ENCODE assay signal across 20 cellular contexts in the genomic region with DNA sequence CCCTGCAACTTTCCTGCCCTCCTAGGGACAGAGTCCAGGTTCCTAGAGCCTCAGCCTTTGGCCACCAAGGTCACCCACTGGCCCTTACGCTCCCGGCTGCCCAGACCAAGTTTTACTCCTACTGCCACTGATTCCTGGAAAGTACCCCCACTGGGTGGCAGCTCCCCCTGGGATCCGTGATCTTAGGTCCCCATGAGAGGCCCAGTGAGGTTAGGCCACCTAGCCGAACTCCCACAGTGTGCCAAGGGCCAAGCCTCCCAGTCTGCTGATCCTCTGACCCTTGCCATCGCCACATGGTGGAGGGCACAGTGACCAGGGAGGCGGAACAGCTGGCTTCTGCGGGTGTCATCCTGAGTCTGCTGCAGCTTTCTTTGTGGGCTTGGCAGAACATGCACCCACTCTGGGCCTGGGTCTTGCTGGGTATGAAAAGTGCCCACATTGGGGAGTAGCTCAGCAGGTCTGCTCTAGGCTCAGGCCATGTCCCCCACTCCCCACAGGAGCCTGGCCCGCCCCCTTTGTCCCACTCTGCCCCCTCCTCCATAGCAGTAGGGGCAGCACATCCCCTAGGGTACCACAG.
"Had no signal": no experiment of that assay in that cellular context is flagged by ENCODE, and none has a peak within 500 bp of the region (broad histone marks: within the 10 kb centered on the region; RNA-seq: fewer than 3 reads in every experiment).

No MANE protein-coding gene starts in this region.

- H3K27ac ChIP-seq: heart right ventricle, ovary, right lobe of liver, testis, transverse colon had no signal

- H3K4me3 ChIP-seq: dorsolateral prefrontal cortex, heart right ventricle, mucosa of descending colon, ovary, right lobe of liver, testis, transverse colon had no signal

- H3K9me3 ChIP-seq: heart right ventricle, mucosa of descending colon, ovary, right lobe of liver, testis, transverse colon had no signal

- H3K36me3 ChIP-seq: ovary had no signal

- H3K27me3 ChIP-seq: dorsolateral prefrontal cortex, heart right ventricle, ovary, right lobe of liver, testis, transverse colon had no signal

- H3K4me3 Mint-ChIP-seq: naive thymus-derived CD8-positive, alpha-beta T cell; stimulated activated memory B cell treated with anti-CD40 and anti-IgM and Interleukin-4, amounts not matched to agents 10 μg/mL and 1 μg/mL and 100 μg/mL, for 72 hours; stimulated activated naive CD8-positive, alpha-beta T cell treated with anti-CD3 and anti-CD28 coated beads, Interleukin-15, amount 100 ng/mL, for 72 hours had no signal

- H3K27ac Mint-ChIP-seq: stimulated activated memory B cell treated with anti-CD40 and anti-IgM and Interleukin-4, amounts not matched to agents 10 μg/mL and 1 μg/mL and 100 μg/mL, for 72 hours; stimulated activated naive CD8-positive, alpha-beta T cell treated with anti-CD3 and anti-CD28 coated beads, Interleukin-15, amount 100 ng/mL, for 72 hours had no signal

- FAIRE-seq: endometrium, frontal cortex had no signal

- H3K4me1 Mint-ChIP-seq: stimulated activated memory B cell treated with anti-CD40 and anti-IgM and Interleukin-4, amounts not matched to agents 10 μg/mL and 1 μg/mL and 100 μg/mL, for 72 hours had no signal

- H3K9me3 Mint-ChIP-seq: naive thymus-derived CD8-positive, alpha-beta T cell; stimulated activated memory B cell treated with anti-CD40 and anti-IgM and Interleukin-4, amounts not matched to agents 10 μg/mL and 1 μg/mL and 100 μg/mL, for 72 hours; stimulated activated naive CD8-positive, alpha-beta T cell treated with anti-CD3 and anti-CD28 coated beads, Interleukin-15, amount 100 ng/mL, for 72 hours had no signal

- DNase-seq: central memory CD4-positive, alpha-beta T cell; cortex of kidney; dorsolateral prefrontal cortex; effector CD8-positive, alpha-beta T cell; islet precursor cell; mammary epithelial cell; naive thymus-derived CD8-positive, alpha-beta T cell; ovary; stimulated activated CD4-positive, alpha-beta T cell treated with anti-CD3 and anti-CD28 coated beads, Interleukin-4, amount 100 ng/mL, for 1 hour; stimulated activated CD8-positive, alpha-beta memory T cell treated with anti-CD3 and anti-CD28 coated beads, Interleukin-4, amount 100 ng/mL, for 48 hours; stimulated activated naive CD8-positive, alpha-beta T cell treated with anti-CD3 and anti-CD28 coated beads, Interleukin-15, amount 100 ng/mL, for 72 hours; testis; transverse colon had no signal

- H3K4me1 ChIP-seq: testis had no signal

- H3K27me3 Mint-ChIP-seq: stimulated activated memory B cell treated with anti-CD40 and anti-IgM and Interleukin-4, amounts not matched to agents 10 μg/mL and 1 μg/mL and 100 μg/mL, for 72 hours; stimulated activated naive CD8-positive, alpha-beta T cell treated with anti-CD3 and anti-CD28 coated beads, Interleukin-15, amount 100 ng/mL, for 72 hours had no signal

- ATAC-seq: esophagus mucosa; heart right ventricle; mucosa of descending colon; naive thymus-derived CD8-positive, alpha-beta T cell; right lobe of liver; stimulated activated memory B cell treated with anti-CD40 and anti-IgM and Interleukin-4, amounts not matched to agents 10 μg/mL and 1 μg/mL and 100 μg/mL, for 72 hours; stimulated activated naive CD8-positive, alpha-beta T cell treated with anti-CD3 and anti-CD28 coated beads, Interleukin-15, amount 100 ng/mL, for 72 hours had no signal
